Comparison of ENCODE assay signal across 7 cellular contexts in genomic region chr20:33443512-33444239, GRCh38. TPM values are rescaled to one million over a fixed set of nuclear protein-coding genes. Genes with fewer than 3 reads are reported as not detected.
DNase-seq lines count a peak whose midpoint lies in the region; ATAC-seq and TF ChIP-seq lines count a peak whose summit lies in the region.

SNTA1 (minus strand) TSS chr20:33443763; CDS start chr20:33443620, 143 bp downstream.

- peak; percentile 74 for ATAC-seq in GM18511 (IDR thresholded peaks at IDR 0.05; ENCODE audit: unreplicated experiment)
- peak; percentile 64 for ATAC-seq in HG03159 (IDR thresholded peaks at IDR 0.05; ENCODE audit: unreplicated experiment)

- H3K36me3 ChIP-seq in colonic mucosa: no peaks in the 10 kb centered on the region

- intact Hi-C loops in colonic mucosa (cut with DNase I): no loop called here

- DNase-seq in NCI-H446 treated with DMSO at 0.1 percent for 48 hours (lab: John Stamatoyannopoulos, UW) (peak; percentile 83), colonic mucosa (peak; percentile 96)
- DNase-seq in activated CD4-positive, alpha-beta T cell treated with anti-CD3 and anti-CD28 coated beads for 48 hours: peak; percentile 91
- DNase-seq in stimulated activated CD4-positive, alpha-beta T cell treated with anti-CD3 and anti-CD28 coated beads, Interleukin-1b, Interleukin-23, amount 100 ng/mL, for 1 hour (ENCODE audit: low read depth in 2 of 2): peak; percentile 78 to 84

- no peak for TF ChIP-seq CTCF in colonic mucosa (IDR thresholded peaks at IDR 0.05)

- no peaks in the 10 kb centered on the region for H3K9me3 ChIP-seq in colonic mucosa

- H3K27ac ChIP-seq in colonic mucosa (peak within 1 kb of the TSS; percentile 69), layer of hippocampus (ENCODE audit: low read depth, low read length) (peak within 1 kb of the TSS; percentile 78)

- H3K9ac ChIP-seq in colonic mucosa (ENCODE audit: low read depth in 2 of 2, low read length in 2 of 2): peak within 1 kb of the TSS; percentile 66 to 86

- no peaks in the 10 kb centered on the region for H3K4me1 ChIP-seq in colonic mucosa

- peak within 1 kb of the TSS; percentile 71 for H3K4me3 ChIP-seq in colonic mucosa

- H3K27me3 ChIP-seq in colonic mucosa (no peaks in the 10 kb centered on the region), layer of hippocampus (ENCODE audit: control insufficient read depth, insufficient read depth, low read length) (no peaks in the 10 kb centered on the region)

RNA-seq across cellular contexts. Expression of gene SNTA1, which starts in this region (rescaled TPM):
- total RNA-seq in colonic mucosa: 1 to 10 TPM; 4.5 to 5.7 TPM

Comparison
In these comparisons a context has a peak if more than half of its experiments do, and no peak if none do; other contexts are left out.
1. Peak in every context shown above with its lines: DNase-seq, ATAC-seq, H3K4me3 ChIP-seq and H3K27ac ChIP-seq.